In the genomic region with DNA sequence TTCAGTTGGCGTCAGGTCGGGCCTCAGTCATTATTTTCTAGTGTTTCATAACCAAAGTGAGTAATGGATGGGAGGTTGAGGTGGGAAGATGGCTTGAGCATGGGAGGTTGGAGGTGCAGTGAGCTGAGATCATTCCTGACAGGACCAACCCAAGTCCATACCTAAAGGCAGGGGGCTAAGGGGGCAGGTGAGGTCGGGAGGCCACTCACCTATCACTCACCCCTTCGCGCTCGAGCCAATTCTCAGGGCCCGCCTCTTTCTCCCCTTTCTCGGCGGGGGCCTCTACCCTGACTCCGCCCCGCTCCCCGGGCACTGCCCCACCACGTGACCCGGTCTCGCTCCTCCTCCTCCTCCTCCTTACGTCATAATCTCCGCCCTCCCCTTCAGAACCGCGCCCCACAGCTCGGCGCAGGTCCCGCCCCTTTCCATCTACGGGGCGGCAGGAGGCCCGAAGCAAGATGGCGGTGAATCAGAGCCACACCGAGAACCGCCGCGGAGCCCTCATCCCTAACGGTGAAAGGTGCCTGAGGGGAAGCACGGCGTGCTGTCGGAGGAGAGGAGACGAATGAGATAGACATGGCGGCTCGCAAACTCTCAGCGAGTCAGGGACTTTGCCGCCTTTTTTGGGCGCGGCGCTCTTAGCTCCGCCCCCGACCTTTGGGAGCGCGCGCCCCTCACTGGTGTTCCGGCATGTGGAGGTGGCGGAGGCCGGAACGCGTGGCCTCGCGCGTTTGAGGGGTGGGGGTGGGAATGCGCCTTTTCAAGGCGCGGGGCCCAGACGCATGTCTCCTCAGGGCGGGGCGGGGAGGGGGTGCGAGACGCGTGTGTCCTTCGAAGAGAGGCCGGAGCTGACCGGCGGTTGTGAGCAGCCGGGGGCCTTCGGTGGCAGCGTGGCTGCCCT, we compare ENCODE assay signal across 8 cellular contexts. TPM values are rescaled to one million over a fixed set of nuclear protein-coding genes. Genes with fewer than 3 reads are reported as not detected.
DNase-seq lines count a peak whose midpoint lies in the region; ATAC-seq and TF ChIP-seq lines count a peak whose summit lies in the region.

Gene WBP2NL, plus strand, starts transcription at position 428 of the 901 bp plus-strand sequence. Its CDS starts 31 bp downstream, at position 459.

- peak; percentile 91 for ATAC-seq in HG02642 (IDR thresholded peaks at IDR 0.05; ENCODE audit: poor library complexity, unreplicated experiment)
- ATAC-seq in naive thymus-derived CD8-positive, alpha-beta T cell, result peak; percentile 91 to 95
- ATAC-seq in stimulated activated naive B cell treated with anti-CD40 and anti-IgM and Interleukin-4, amounts not matched to agents 10 μg/mL and 1 μg/mL and 100 μg/mL, for 72 hours (replicated peaks), result peak; percentile 95 to 97

- H3K27me3 Mint-ChIP-seq in naive thymus-derived CD8-positive, alpha-beta T cell, result peaks cover 0 to 5% (median 3%) of the 10 kb centered on the region in 5 donors
- H3K27me3 Mint-ChIP-seq in stimulated activated naive B cell treated with anti-CD40 and anti-IgM and Interleukin-4, amounts not matched to agents 10 μg/mL and 1 μg/mL and 100 μg/mL, for 72 hours, result peaks cover 0 to 8% of the 10 kb centered on the region in 2 donors

- H3K4me3 Mint-ChIP-seq in naive thymus-derived CD8-positive, alpha-beta T cell, result peak within 1 kb of the TSS; percentile 92 to 99 (median 96)
- peak within 1 kb of the TSS; percentile 94 to 99 for H3K4me3 Mint-ChIP-seq in stimulated activated naive B cell treated with anti-CD40 and anti-IgM and Interleukin-4, amounts not matched to agents 10 μg/mL and 1 μg/mL and 100 μg/mL, for 72 hours

- H3K4me1 Mint-ChIP-seq in naive thymus-derived CD8-positive, alpha-beta T cell, result peaks cover 11 to 25% (median 16%) of the 10 kb centered on the region in 4 donors
- peaks cover 23 to 35% of the 10 kb centered on the region in 2 donors for H3K4me1 Mint-ChIP-seq in stimulated activated naive B cell treated with anti-CD40 and anti-IgM and Interleukin-4, amounts not matched to agents 10 μg/mL and 1 μg/mL and 100 μg/mL, for 72 hours

- DNase-seq in DMS53 (lab: John Stamatoyannopoulos, UW) (peak; percentile 93), NCI-H345 (lab: John Stamatoyannopoulos, UW) (peak; percentile 79), activated T-cell treated with anti-CD3 and anti-CD28 coated beads for 1 hour (ENCODE audit: low read depth) (peak; percentile 83), epithelial cell of esophagus (ENCODE audit: low read depth) (peak; percentile 83), NCI-H2029 treated with DMSO at 0.1 percent for 48 hours (lab: John Stamatoyannopoulos, UW) (no peak)
- DNase-seq in naive thymus-derived CD8-positive, alpha-beta T cell, result peak; percentile 76 to 94 (median 88)
- peak; percentile 88 for DNase-seq in stimulated activated naive B cell treated with anti-CD40 and anti-IgM and Interleukin-4, amounts not matched to agents 10 μg/mL and 1 μg/mL and 100 μg/mL, for 72 hours

- TF ChIP-seq CTCF in epithelial cell of esophagus (IDR thresholded peaks at IDR 0.05; ENCODE audit: insufficient read depth, low read depth, low read length, missing control alignments), result no peak

- H3K9me3 Mint-ChIP-seq in naive thymus-derived CD8-positive, alpha-beta T cell, result peaks cover 0 to 37% (median 9%) of the 10 kb centered on the region in 9 donors
- H3K9me3 Mint-ChIP-seq in stimulated activated naive B cell treated with anti-CD40 and anti-IgM and Interleukin-4, amounts not matched to agents 10 μg/mL and 1 μg/mL and 100 μg/mL, for 72 hours, result peaks cover 3 to 9% of the 10 kb centered on the region in 2 donors

- POLR2A ChIA-PET in naive thymus-derived CD8-positive, alpha-beta T cell (lab: Charles Lee), result interaction anchor here (0.8 to 1.9 kb wide), 6 partner anchors 11 to 617 kb away, joined by 3 to 14 read pairs (median 5); partner anchors contain the start of genes NAGA, NDUFA6, SMDT1 and TEF

- H3K4me3 ChIP-seq in epithelial cell of esophagus (ENCODE audit: low read length), result peak within 1 kb of the TSS; percentile 60

- H3K36me3 Mint-ChIP-seq in naive thymus-derived CD8-positive, alpha-beta T cell, result peaks cover 0 to 15% (median 14%) of the 10 kb centered on the region in 3 donors
- H3K36me3 Mint-ChIP-seq in stimulated activated naive B cell treated with anti-CD40 and anti-IgM and Interleukin-4, amounts not matched to agents 10 μg/mL and 1 μg/mL and 100 μg/mL, for 72 hours, result peaks cover 21 to 34% of the 10 kb centered on the region in 2 donors

- H3K27ac Mint-ChIP-seq in naive thymus-derived CD8-positive, alpha-beta T cell, result peak within 1 kb of the TSS; percentile 91 to 98 (median 96)
- peak within 1 kb of the TSS; percentile 99 for H3K27ac Mint-ChIP-seq in stimulated activated naive B cell treated with anti-CD40 and anti-IgM and Interleukin-4, amounts not matched to agents 10 μg/mL and 1 μg/mL and 100 μg/mL, for 72 hours

RNA-seq across cellular contexts. Expression of gene WBP2NL, which starts in this region (rescaled TPM):
- total RNA-seq in naive thymus-derived CD8-positive, alpha-beta T cell, result 1 to 10 TPM; 4.5 to 4.6 TPM
- polyA plus RNA-seq in naive thymus-derived CD8-positive, alpha-beta T cell, result 1 to 10 TPM in 1 of 3 donors, under 1 TPM in 2; 0.25 to 1.4 (median 0.57) TPM
